ENCODE assay signal across 1 cellular context in the genomic region with DNA sequence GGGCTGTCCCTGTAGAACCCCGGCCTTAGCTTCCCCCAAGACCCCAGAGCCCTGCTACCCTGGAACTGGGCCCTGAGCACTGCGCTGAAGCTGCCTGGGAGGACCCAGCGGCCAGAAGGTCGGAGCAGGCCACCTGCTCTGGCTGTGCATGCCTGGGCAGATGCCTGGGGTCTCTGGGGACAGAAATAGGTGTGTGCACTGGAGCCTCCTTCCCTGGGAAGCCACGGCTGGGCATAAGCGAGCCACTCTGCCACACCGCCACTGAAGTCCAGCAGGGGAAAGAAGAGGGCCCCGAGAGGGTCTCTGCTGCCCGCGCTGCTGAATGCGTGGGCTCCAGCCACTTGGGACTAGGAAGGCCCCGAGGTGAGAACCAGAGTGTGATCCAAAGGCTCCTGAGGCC.
TF ChIP-seq lines count a peak whose summit lies in the region.

No MANE protein-coding gene starts in this region.

TF ChIP-seq in HepG2, 621 proteins besides CTCF, POLR2A, EP300 and RAD21:
- TF ChIP-seq, protein P1, sequence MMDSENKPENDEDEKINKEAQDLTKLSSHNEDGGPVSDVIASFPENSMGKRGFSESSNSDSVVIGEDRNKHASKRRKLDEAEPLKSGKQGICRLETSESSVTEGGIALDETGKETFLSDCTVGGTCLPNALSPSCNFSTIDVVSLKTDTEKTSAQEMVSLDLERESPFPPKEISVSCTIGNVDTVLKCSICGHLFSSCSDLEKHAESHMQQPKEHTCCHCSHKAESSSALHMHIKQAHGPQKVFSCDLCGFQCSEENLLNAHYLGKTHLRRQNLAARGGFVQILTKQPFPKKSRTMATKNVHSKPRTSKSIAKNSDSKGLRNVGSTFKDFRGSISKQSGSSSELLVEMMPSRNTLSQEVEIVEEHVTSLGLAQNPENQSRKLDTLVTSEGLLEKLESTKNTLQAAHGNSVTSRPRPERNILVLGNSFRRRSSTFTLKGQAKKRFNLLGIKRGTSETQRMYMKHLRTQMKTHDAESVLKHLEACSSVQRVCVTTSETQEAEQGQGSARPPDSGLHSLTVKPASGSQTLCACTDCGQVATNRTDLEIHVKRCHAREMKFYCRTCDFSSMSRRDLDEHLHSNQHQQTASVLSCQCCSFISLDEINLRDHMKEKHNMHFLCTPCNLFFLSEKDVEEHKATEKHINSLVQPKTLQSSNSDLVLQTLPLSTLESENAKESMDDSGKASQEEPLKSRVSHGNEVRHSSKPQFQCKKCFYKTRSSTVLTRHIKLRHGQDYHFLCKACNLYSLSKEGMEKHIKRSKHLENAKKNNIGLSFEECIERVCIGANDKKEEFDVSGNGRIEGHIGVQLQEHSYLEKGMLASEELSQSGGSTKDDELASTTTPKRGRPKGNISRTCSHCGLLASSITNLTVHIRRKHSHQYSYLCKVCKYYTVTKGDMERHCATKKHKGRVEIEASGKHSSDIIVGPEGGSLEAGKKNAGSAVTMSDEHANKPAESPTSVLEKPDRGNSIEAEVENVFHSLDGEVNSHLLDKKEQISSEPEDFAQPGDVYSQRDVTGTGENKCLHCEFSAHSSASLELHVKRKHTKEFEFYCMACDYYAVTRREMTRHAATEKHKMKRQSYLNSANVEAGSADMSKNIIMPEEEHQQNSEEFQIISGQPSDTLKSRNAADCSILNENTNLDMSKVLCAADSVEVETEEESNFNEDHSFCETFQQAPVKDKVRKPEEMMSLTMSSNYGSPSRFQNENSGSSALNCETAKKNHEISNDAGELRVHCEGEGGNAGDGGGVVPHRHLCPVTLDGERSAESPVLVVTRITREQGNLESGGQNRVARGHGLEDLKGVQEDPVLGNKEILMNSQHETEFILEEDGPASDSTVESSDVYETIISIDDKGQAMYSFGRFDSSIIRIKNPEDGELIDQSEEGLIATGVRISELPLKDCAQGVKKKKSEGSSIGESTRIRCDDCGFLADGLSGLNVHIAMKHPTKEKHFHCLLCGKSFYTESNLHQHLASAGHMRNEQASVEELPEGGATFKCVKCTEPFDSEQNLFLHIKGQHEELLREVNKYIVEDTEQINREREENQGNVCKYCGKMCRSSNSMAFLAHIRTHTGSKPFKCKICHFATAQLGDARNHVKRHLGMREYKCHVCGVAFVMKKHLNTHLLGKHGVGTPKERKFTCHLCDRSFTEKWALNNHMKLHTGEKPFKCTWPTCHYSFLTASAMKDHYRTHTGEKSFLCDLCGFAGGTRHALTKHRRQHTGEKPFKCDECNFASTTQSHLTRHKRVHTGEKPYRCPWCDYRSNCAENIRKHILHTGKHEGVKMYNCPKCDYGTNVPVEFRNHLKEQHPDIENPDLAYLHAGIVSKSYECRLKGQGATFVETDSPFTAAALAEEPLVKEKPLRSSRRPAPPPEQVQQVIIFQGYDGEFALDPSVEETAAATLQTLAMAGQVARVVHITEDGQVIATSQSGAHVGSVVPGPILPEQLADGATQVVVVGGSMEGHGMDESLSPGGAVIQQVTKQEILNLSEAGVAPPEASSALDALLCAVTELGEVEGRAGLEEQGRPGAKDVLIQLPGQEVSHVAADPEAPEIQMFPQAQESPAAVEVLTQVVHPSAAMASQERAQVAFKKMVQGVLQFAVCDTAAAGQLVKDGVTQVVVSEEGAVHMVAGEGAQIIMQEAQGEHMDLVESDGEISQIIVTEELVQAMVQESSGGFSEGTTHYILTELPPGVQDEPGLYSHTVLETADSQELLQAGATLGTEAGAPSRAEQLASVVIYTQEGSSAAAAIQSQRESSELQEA (CRISPR knock-in tag; IDR thresholded peaks at IDR 0.05; ENCODE audit: not compliant biosample characterization) = no peak
- TF ChIP-seq ZNF768 (CRISPR knock-in tag; IDR thresholded peaks at IDR 0.05) = peak; percentile 75; the same call in 1 of the 2 replicates
